In genomic region chr10:125340871-125341270, GRCh38 we compare ENCODE assay signal across 19 cellular contexts.
"Had no signal": no experiment of that assay in that cellular context is flagged by ENCODE, and none has a peak within 500 bp of the region (broad histone marks: within the 10 kb centered on the region; RNA-seq: fewer than 3 reads in every experiment).

No MANE protein-coding gene starts in this region.

- H3K9me3 Mint-ChIP-seq: natural killer cell treated with Interleukin-12 subunit alpha and Interleukin-12 subunit beta and Interleukin-15 and Interleukin-18, amount 100 ng/mL, for 72 hours had no signal

- H3K4me3 Mint-ChIP-seq: natural killer cell treated with Interleukin-12 subunit alpha and Interleukin-12 subunit beta and Interleukin-15 and Interleukin-18, amount 100 ng/mL, for 72 hours; T-cell had no signal

- H3K4me1 ChIP-seq: ascending aorta, right atrium auricular region, transverse colon, vagina had no signal

- FAIRE-seq: small intestine had no signal

- H3K4me3 ChIP-seq: ascending aorta, coronary artery, right atrium auricular region, transverse colon, vagina had no signal

- H3K9me3 ChIP-seq: ascending aorta, right atrium auricular region, transverse colon, vagina had no signal

- H3K36me3 ChIP-seq: ascending aorta, right atrium auricular region, transverse colon, vagina had no signal

- H3K36me3 Mint-ChIP-seq: natural killer cell treated with Interleukin-12 subunit alpha and Interleukin-12 subunit beta and Interleukin-15 and Interleukin-18, amount 100 ng/mL, for 72 hours; T-cell had no signal

- H3K27me3 ChIP-seq: ascending aorta, right atrium auricular region, transverse colon, vagina had no signal

- H3K27ac Mint-ChIP-seq: natural killer cell treated with Interleukin-12 subunit alpha and Interleukin-12 subunit beta and Interleukin-15 and Interleukin-18, amount 100 ng/mL, for 72 hours; T-cell had no signal

- ATAC-seq: activated CD4-positive, CD25-positive, alpha-beta regulatory T cell treated with anti-CD3 and anti-CD28 coated beads, Interleukin-2, amount 50 U/mL, for 24 hours; left ventricle myocardium superior; natural killer cell treated with Interleukin-12 subunit alpha and Interleukin-12 subunit beta and Interleukin-15 and Interleukin-18, amount 100 ng/mL, for 72 hours; T-cell had no signal

- H3K27ac ChIP-seq: ascending aorta, coronary artery, right atrium auricular region, transverse colon, vagina had no signal

- DNase-seq: activated naive CD4-positive, alpha-beta T cell treated with Interleukin-2 at 50 U/mL for 16 hours; caudate nucleus; effector CD8-positive, alpha-beta T cell; hypothalamus; left ventricle myocardium superior; nucleus accumbens; posterior cingulate gyrus; small intestine; stimulated activated CD4-positive, alpha-beta T cell treated with anti-CD3 and anti-CD28 coated beads, Interleukin-4, amount 100 ng/mL, for 24 hours; stimulated activated naive CD4-positive, alpha-beta T cell treated with Interleukin-2 at 50 U/mL for 16 hours; T-cell; T-helper 9 cell; transverse colon had no signal

- H3K4me1 Mint-ChIP-seq: T-cell had no signal
